8 cellular contexts compared by ENCODE assay signal in the genomic region with DNA sequence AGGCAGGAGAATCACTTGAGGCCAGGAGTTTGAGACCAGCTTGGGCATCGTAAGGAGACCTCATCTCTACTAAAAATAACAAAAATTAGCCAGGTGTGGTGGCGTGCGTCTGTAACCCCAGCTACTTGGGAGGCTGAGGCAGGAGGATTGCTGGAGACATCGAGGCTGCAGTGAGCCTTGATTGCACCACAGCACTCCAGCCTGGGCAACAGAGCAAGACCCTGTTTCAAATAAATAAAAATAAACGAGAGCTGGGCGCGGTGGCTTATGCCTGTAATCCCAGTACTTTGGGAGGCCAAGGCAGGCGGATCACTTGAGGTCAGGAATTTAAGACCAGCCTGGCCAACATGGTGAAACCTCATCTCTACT. TPM values are rescaled to one million over a fixed set of nuclear protein-coding genes. Genes with fewer than 3 reads are reported as not detected.
DNase-seq lines count a peak whose midpoint lies in the region; ATAC-seq and TF ChIP-seq lines count a peak whose summit lies in the region.
"Not testable (repeated sequence)": the region's sequence is repeated elsewhere in the genome, so short reads cannot be mapped to it uniquely, and the experiment has no call there.

No MANE protein-coding gene starts in this region.

- not testable (repeated sequence) for H3K27ac Mint-ChIP-seq in activated naive CD4-positive, alpha-beta T cell treated with anti-CD3 and anti-CD28 coated beads, Interleukin-2, amount 10 ng/mL, durations not matched to agents 7 days and 5 days
- peak overlapping the region; percentile 84 for H3K27ac Mint-ChIP-seq in dendritic cell treated with granulocyte-macrophage colony-stimulating factor and Interleukin-4, amounts not matched to agents 40 ng/mL and 50 ng/mL, for 4 days
- H3K27ac Mint-ChIP-seq in stimulated activated memory B cell treated with anti-CD40 and anti-IgM and Interleukin-4, amounts not matched to agents 10 μg/mL and 1 μg/mL and 100 μg/mL, for 72 hours, result peak overlapping the region; percentile 81

- 97% methylated on average over 8 of the region's 8 CpGs for WGBS in hepatocyte (ENCODE audit: low lambda C conversion rate, missing lambda C conversion rate)

- not testable (repeated sequence) for ATAC-seq in stimulated activated memory B cell treated with anti-CD40 and anti-IgM and Interleukin-4, amounts not matched to agents 10 μg/mL and 1 μg/mL and 100 μg/mL, for 72 hours

- not testable (repeated sequence) for H3K27ac ChIP-seq in ACC112 (ENCODE audit: low read depth, low read length); SU-DHL-6 (ENCODE audit: low read depth, low read length); neural cell (ENCODE audit: low read length)
- H3K27ac ChIP-seq in HEK293 (ENCODE audit: extremely low read depth, low read depth, low read length) (peak overlapping the region; percentile 47; the same call in 1 of the 2 replicates), hepatocyte (peak overlapping the region; percentile 54)

- DNase-seq in activated naive CD4-positive, alpha-beta T cell treated with anti-CD3 and anti-CD28 coated beads, Interleukin-2, amount 10 ng/mL, durations not matched to agents 7 days and 5 days; hepatocyte (ENCODE audit: low spot score): not testable (repeated sequence)

- H4K20me1 ChIP-seq in SU-DHL-6 (ENCODE audit: low read depth, low read length); hepatocyte (ENCODE audit: insufficient read depth, poor library complexity, severe bottlenecking); neural cell (ENCODE audit: insufficient read depth): not testable (repeated sequence)

- TF ChIP-seq EP300 in neural cell (conservative IDR thresholded peaks at IDR 0.05; ENCODE audit: poor library complexity, severe bottlenecking), result not testable (repeated sequence)

- H3K4me2 ChIP-seq in SU-DHL-6 (ENCODE audit: low read depth, low read length, poor library complexity, severe bottlenecking), result peak overlapping the region; percentile 56
- peak overlapping the region; percentile 89 for H3K4me2 ChIP-seq in hepatocyte
- H3K4me2 ChIP-seq in neural cell (ENCODE audit: low read length), result not testable (repeated sequence)

- not testable (repeated sequence) for H3K9me3 Mint-ChIP-seq in activated naive CD4-positive, alpha-beta T cell treated with anti-CD3 and anti-CD28 coated beads, Interleukin-2, amount 10 ng/mL, durations not matched to agents 7 days and 5 days; dendritic cell treated with granulocyte-macrophage colony-stimulating factor and Interleukin-4, amounts not matched to agents 40 ng/mL and 50 ng/mL, for 4 days; stimulated activated memory B cell treated with anti-CD40 and anti-IgM and Interleukin-4, amounts not matched to agents 10 μg/mL and 1 μg/mL and 100 μg/mL, for 72 hours

- not testable (repeated sequence) for TF ChIP-seq RAD21 in neural cell (conservative IDR thresholded peaks at IDR 0.05)

- POLR2A ChIA-PET in HEK293 (lab: Yijun Ruan, JAX), result interaction anchor here (0.6 to 2.2 kb wide), 5 partner anchors 9 to 615 kb away, joined by 3 to 12 read pairs (median 3); a partner anchor contains a TSS

- not testable (repeated sequence) for TF ChIP-seq CTCF in HEK293 (tag by site-specific recombination; IDR thresholded peaks at IDR 0.05); SU-DHL-6 (IDR thresholded peaks at IDR 0.05; ENCODE audit: insufficient read depth, low read length, poor library complexity, severe bottlenecking); hepatocyte (IDR thresholded peaks at IDR 0.05; ENCODE audit: poor library complexity); neural cell (IDR thresholded peaks at IDR 0.05; ENCODE audit: poor library complexity, severe bottlenecking)

- CTCF ChIA-PET in HEK293 (lab: Yijun Ruan, JAX), result interaction anchor here (0.5 to 0.9 kb wide), 4 partner anchors 46 to 351 kb away, joined by 3 to 5 read pairs (median 4); no protein-coding TSS in a partner anchor
- CTCF ChIA-PET in activated naive CD4-positive, alpha-beta T cell treated with anti-CD3 and anti-CD28 coated beads, Interleukin-2, amount 10 ng/mL, durations not matched to agents 7 days and 5 days (lab: Charles Lee), result interaction anchor here (0.8 to 1.2 kb wide), 2 partner anchors 98 to 202 kb away, joined by 3 to 5 read pairs; no protein-coding TSS in a partner anchor

- not testable (repeated sequence) for H3K79me2 ChIP-seq in ACC112 (ENCODE audit: control insufficient read depth, insufficient read depth, low read length, unreplicated experiment); SU-DHL-6 (ENCODE audit: insufficient read depth, low read length)
- H3K79me2 ChIP-seq in hepatocyte (peaks cover 42% of the 10 kb centered on the region), neural cell (replicated peaks; ENCODE audit: insufficient read depth, low read length) (peaks cover 19% of the 10 kb centered on the region)

- peaks cover 14% of the 10 kb centered on the region for H3K36me3 Mint-ChIP-seq in activated naive CD4-positive, alpha-beta T cell treated with anti-CD3 and anti-CD28 coated beads, Interleukin-2, amount 10 ng/mL, durations not matched to agents 7 days and 5 days
- peaks cover 40% of the 10 kb centered on the region for H3K36me3 Mint-ChIP-seq in dendritic cell treated with granulocyte-macrophage colony-stimulating factor and Interleukin-4, amounts not matched to agents 40 ng/mL and 50 ng/mL, for 4 days (ENCODE audit: low read depth)
- H3K36me3 Mint-ChIP-seq in stimulated activated memory B cell treated with anti-CD40 and anti-IgM and Interleukin-4, amounts not matched to agents 10 μg/mL and 1 μg/mL and 100 μg/mL, for 72 hours, result peaks cover 24% of the 10 kb centered on the region

- not testable (repeated sequence) for H3K9me2 ChIP-seq in SU-DHL-6 (replicated peaks; ENCODE audit: insufficient read depth, low read length); hepatocyte (replicated peaks; ENCODE audit: insufficient read depth); neural cell (ENCODE audit: insufficient read depth, low read length)

- not testable (repeated sequence) for H2AFZ ChIP-seq in ACC112 (ENCODE audit: low read length, unreplicated experiment); neural cell (ENCODE audit: low read depth, low read length)
- H2AFZ ChIP-seq in SU-DHL-6 (ENCODE audit: low read depth, low read length, severe bottlenecking) (peak overlapping the region; percentile 56), hepatocyte (peak overlapping the region; percentile 53)

- peak overlapping the region; percentile 70 for H3K4me3 Mint-ChIP-seq in activated naive CD4-positive, alpha-beta T cell treated with anti-CD3 and anti-CD28 coated beads, Interleukin-2, amount 10 ng/mL, durations not matched to agents 7 days and 5 days
- H3K4me3 Mint-ChIP-seq in dendritic cell treated with granulocyte-macrophage colony-stimulating factor and Interleukin-4, amounts not matched to agents 40 ng/mL and 50 ng/mL, for 4 days, result peak overlapping the region; percentile 98
- H3K4me3 Mint-ChIP-seq in stimulated activated memory B cell treated with anti-CD40 and anti-IgM and Interleukin-4, amounts not matched to agents 10 μg/mL and 1 μg/mL and 100 μg/mL, for 72 hours, result peak overlapping the region; percentile 83

- H3K4me1 ChIP-seq in ACC112 (ENCODE audit: control insufficient read depth, insufficient read depth, low read length, unreplicated experiment); HEK293 (ENCODE audit: control insufficient read depth, insufficient read depth, low read length); hepatocyte (ENCODE audit: insufficient read depth): not testable (repeated sequence)

- H3K4me3 ChIP-seq in ACC112 (ENCODE audit: low read depth, low read length) (peak overlapping the region; percentile 85), SU-DHL-6 (ENCODE audit: insufficient read depth, low read length, poor library complexity, severe bottlenecking) (peak overlapping the region; percentile 32), neural cell (ENCODE audit: low read length) (peak overlapping the region; percentile 96)
- H3K4me3 ChIP-seq in HEK293 (ENCODE audit: low read depth, low read length); hepatocyte: not testable (repeated sequence)

- not testable (repeated sequence) for H3K27me3 ChIP-seq in ACC112 (ENCODE audit: insufficient read depth, low read length); SU-DHL-6 (ENCODE audit: low read length); hepatocyte; neural cell (ENCODE audit: insufficient read depth, low read depth, low read length)

- peaks cover 31% of the 10 kb centered on the region for H3K4me1 Mint-ChIP-seq in activated naive CD4-positive, alpha-beta T cell treated with anti-CD3 and anti-CD28 coated beads, Interleukin-2, amount 10 ng/mL, durations not matched to agents 7 days and 5 days
- H3K4me1 Mint-ChIP-seq in dendritic cell treated with granulocyte-macrophage colony-stimulating factor and Interleukin-4, amounts not matched to agents 40 ng/mL and 50 ng/mL, for 4 days (ENCODE audit: low read depth), result peaks cover 40% of the 10 kb centered on the region
- H3K4me1 Mint-ChIP-seq in stimulated activated memory B cell treated with anti-CD40 and anti-IgM and Interleukin-4, amounts not matched to agents 10 μg/mL and 1 μg/mL and 100 μg/mL, for 72 hours, result peaks cover 26% of the 10 kb centered on the region

- H3K9ac ChIP-seq in SU-DHL-6 (ENCODE audit: low read length), result peak overlapping the region; percentile 50; the same call in 1 of the 2 replicates
- peak overlapping the region; percentile 90 for H3K9ac ChIP-seq in neural cell (ENCODE audit: low read length)

- not testable (repeated sequence) for H3K36me3 ChIP-seq in ACC112 (ENCODE audit: insufficient read depth, low read length); SU-DHL-6 (ENCODE audit: low read length); hepatocyte (replicated peaks; ENCODE audit: insufficient read depth, low read depth)
- peaks cover 0 to 31% of the 10 kb centered on the region in 2 experiments; a peak in 2 of 3 replicates for H3K36me3 ChIP-seq in HEK293 (ENCODE audit: control insufficient read depth in 2 of 2, insufficient read depth in 1 of 2, low read length in 2 of 2)
- peaks cover 11% of the 10 kb centered on the region for H3K36me3 ChIP-seq in neural cell (ENCODE audit: insufficient read depth, low read length)

- H3F3A ChIP-seq in SU-DHL-6 (ENCODE audit: insufficient read depth); neural cell (ENCODE audit: insufficient read depth, low read length, poor library complexity, severe bottlenecking): not testable (repeated sequence)

- not testable (repeated sequence) for H3K27me3 Mint-ChIP-seq in activated naive CD4-positive, alpha-beta T cell treated with anti-CD3 and anti-CD28 coated beads, Interleukin-2, amount 10 ng/mL, durations not matched to agents 7 days and 5 days; dendritic cell treated with granulocyte-macrophage colony-stimulating factor and Interleukin-4, amounts not matched to agents 40 ng/mL and 50 ng/mL, for 4 days; stimulated activated memory B cell treated with anti-CD40 and anti-IgM and Interleukin-4, amounts not matched to agents 10 μg/mL and 1 μg/mL and 100 μg/mL, for 72 hours

- intact Hi-C loops in dendritic cell treated with granulocyte-macrophage colony-stimulating factor and Interleukin-4, amounts not matched to agents 40 ng/mL and 50 ng/mL, for 4 days (cut with micrococcal nuclease), result loop anchor here (5.0 kb wide), 1 partner anchor 48 kb away; no protein-coding TSS in a partner anchor

- H3K9me3 ChIP-seq in HEK293 (ENCODE audit: control insufficient read depth, insufficient read depth, low read depth, low read length); SU-DHL-6 (ENCODE audit: insufficient read depth, low read length); hepatocyte (ENCODE audit: low read depth); neural cell (ENCODE audit: low read length): not testable (repeated sequence)

RNA-seq across cellular contexts. Expression of a gene that starts 0.6 kb away (rescaled TPM):
- 63.7 and 71.6 TPM in 2 replicates for total RNA-seq in hepatocyte
- 27.3 and 32.6 TPM in 2 replicates for polyA plus RNA-seq in hepatocyte
- polyA plus RNA-seq in neural cell, result 16.7 and 19.3 TPM in 2 replicates
- 38.0 and 38.3 TPM in 2 replicates for polyA minus RNA-seq in neural cell

RNA-seq across cellular contexts. Expression of a gene that starts 6.0 kb away (rescaled TPM):
- total RNA-seq in hepatocyte, result 188 TPM in 2 replicates
- polyA plus RNA-seq in hepatocyte (199 and 212 TPM in 2 replicates), neural cell (113 and 136 TPM in 2 replicates)
- polyA minus RNA-seq in neural cell, result 29.1 and 50.2 TPM in 2 replicates

RNA-seq across cellular contexts. Expression of a gene that starts 6.2 kb away (rescaled TPM):
- 10.1 and 14.6 TPM in 2 replicates for total RNA-seq in hepatocyte
- 27.1 and 46.3 TPM in 2 replicates for polyA plus RNA-seq in hepatocyte
- 2.4 TPM in 1 of 2 replicates, not detected in the other for polyA plus RNA-seq in neural cell
- polyA minus RNA-seq in neural cell, result 1.7 and 5.1 TPM in 2 replicates

RNA-seq across cellular contexts. Expression of a gene that starts 15.1 kb away (rescaled TPM):
- total RNA-seq in hepatocyte, result 10.9 and 25.9 TPM in 2 replicates
- polyA plus RNA-seq in hepatocyte (41.7 and 47.0 TPM in 2 replicates), neural cell (44.1 and 47.6 TPM in 2 replicates)
- polyA minus RNA-seq in neural cell, result 56.3 and 64.0 TPM in 2 replicates

RNA-seq across cellular contexts. Expression of a gene that starts 34.4 kb away (rescaled TPM):
- total RNA-seq in hepatocyte, result 2.2 and 3.1 TPM in 2 replicates
- polyA plus RNA-seq in hepatocyte (4.0 and 4.9 TPM in 2 replicates), neural cell (2.1 and 2.4 TPM in 2 replicates)
- 3.6 and 4.1 TPM in 2 replicates for polyA minus RNA-seq in neural cell
